In genomic region chr22:45836418-45836817, GRCh38 we compare ENCODE assay signal across 28 cellular contexts.
"Had no signal": no experiment of that assay in that cellular context is flagged by ENCODE, and none has a peak within 500 bp of the region (broad histone marks: within the 10 kb centered on the region; RNA-seq: fewer than 3 reads in every experiment).

No MANE protein-coding gene starts in this region.

- H3K27me3 ChIP-seq: ovary, right lobe of liver, spleen, stomach, thyroid gland, tibial nerve, upper lobe of left lung, vagina had no signal

- H3K36me3 ChIP-seq: ovary, right lobe of liver, thoracic aorta, thyroid gland, vagina had no signal

- H3K27me3 Mint-ChIP-seq: naive thymus-derived CD4-positive, alpha-beta T cell; progenitor cell of endocrine pancreas; stimulated activated naive B cell treated with anti-CD40 and anti-IgM and Interleukin-4, amounts not matched to agents 10 μg/mL and 1 μg/mL and 100 μg/mL, for 72 hours; stimulated activated naive CD8-positive, alpha-beta T cell treated with anti-CD3 and anti-CD28 coated beads, Interleukin-15, Interleukin-2, amounts not matched to agents 100 ng/mL and 50 ng/mL, for 24 hours had no signal

- H3K4me3 ChIP-seq: ovary, psoas muscle, right lobe of liver, skin epidermis, smooth muscle cell, spleen, stomach, thoracic aorta, thyroid gland, tibial nerve, upper lobe of left lung, vagina had no signal

- H3K4me3 Mint-ChIP-seq: naive thymus-derived CD4-positive, alpha-beta T cell; natural killer cell; nephron; stimulated activated effector memory CD8-positive, alpha-beta T cell treated with anti-CD3 and anti-CD28 coated beads, Interleukin-12 subunit alpha, Interleukin-12 subunit beta, amount 100 ng/mL, for 72 hours; stimulated activated naive B cell treated with anti-CD40 and anti-IgM and Interleukin-4, amounts not matched to agents 10 μg/mL and 1 μg/mL and 100 μg/mL, for 72 hours; stimulated activated naive CD8-positive, alpha-beta T cell treated with anti-CD3 and anti-CD28 coated beads, Interleukin-15, Interleukin-2, amounts not matched to agents 100 ng/mL and 50 ng/mL, for 24 hours had no signal

- H2AFZ ChIP-seq: parathyroid adenoma had no signal

- ATAC-seq: naive thymus-derived CD4-positive, alpha-beta T cell; natural killer cell; psoas muscle; right cardiac atrium; right lobe of liver; stimulated activated effector memory CD8-positive, alpha-beta T cell treated with anti-CD3 and anti-CD28 coated beads, Interleukin-12 subunit alpha, Interleukin-12 subunit beta, amount 100 ng/mL, for 72 hours; stimulated activated naive B cell treated with anti-CD40 and anti-IgM and Interleukin-4, amounts not matched to agents 10 μg/mL and 1 μg/mL and 100 μg/mL, for 72 hours had no signal

- DNase-seq: naive thymus-derived CD4-positive, alpha-beta T cell; natural killer cell; occipital lobe; ovary; posterior cingulate gyrus; psoas muscle; right cardiac atrium; right lobe of liver; spleen; stimulated activated CD4-positive, alpha-beta T cell treated with anti-CD3 and anti-CD28 coated beads, Interleukin-12 subunit alpha, Interleukin-12 subunit beta, amount 100 ng/mL, for 4 hours; stimulated activated CD4-positive, alpha-beta T cell treated with anti-CD3 and anti-CD28 coated beads, Interleukin-1b, Interleukin-23, amount 100 ng/mL, for 48 hours; stimulated activated CD4-positive, alpha-beta T cell treated with anti-CD3 and anti-CD28 coated beads, Interleukin-4, amount 100 ng/mL, for 1 hour; stimulated activated naive B cell treated with anti-CD40 and anti-IgM and Interleukin-4, amounts not matched to agents 10 μg/mL and 1 μg/mL and 100 μg/mL, for 72 hours; stimulated activated naive CD4-positive, alpha-beta T cell treated with Interleukin-2 at 50 U/mL for 16 hours; stomach; thyroid gland; trophoblast cell; upper lobe of left lung had no signal

- H3K9ac ChIP-seq: parathyroid adenoma had no signal

- H3K4me1 ChIP-seq: parathyroid adenoma, psoas muscle, right lobe of liver, spleen, stomach, thyroid gland had no signal

- H3K27ac ChIP-seq: ovary, parathyroid adenoma, psoas muscle, right lobe of liver, skin epidermis, spleen, stomach, thoracic aorta, thyroid gland, tibial nerve, upper lobe of left lung, vagina had no signal

- H3K4me2 ChIP-seq: smooth muscle cell had no signal

- H3K79me2 ChIP-seq: parathyroid adenoma had no signal

- H3K9me3 Mint-ChIP-seq: naive thymus-derived CD4-positive, alpha-beta T cell; natural killer cell; nephron; stimulated activated effector memory CD8-positive, alpha-beta T cell treated with anti-CD3 and anti-CD28 coated beads, Interleukin-12 subunit alpha, Interleukin-12 subunit beta, amount 100 ng/mL, for 72 hours; stimulated activated naive B cell treated with anti-CD40 and anti-IgM and Interleukin-4, amounts not matched to agents 10 μg/mL and 1 μg/mL and 100 μg/mL, for 72 hours; stimulated activated naive CD8-positive, alpha-beta T cell treated with anti-CD3 and anti-CD28 coated beads, Interleukin-15, Interleukin-2, amounts not matched to agents 100 ng/mL and 50 ng/mL, for 24 hours had no signal

- H3K9me3 ChIP-seq: ovary, psoas muscle, right lobe of liver, spleen, stomach, thoracic aorta, thyroid gland, tibial nerve, upper lobe of left lung, vagina had no signal

- H3K27ac Mint-ChIP-seq: naive thymus-derived CD4-positive, alpha-beta T cell; progenitor cell of endocrine pancreas; stimulated activated effector memory CD8-positive, alpha-beta T cell treated with anti-CD3 and anti-CD28 coated beads, Interleukin-12 subunit alpha, Interleukin-12 subunit beta, amount 100 ng/mL, for 72 hours; stimulated activated naive B cell treated with anti-CD40 and anti-IgM and Interleukin-4, amounts not matched to agents 10 μg/mL and 1 μg/mL and 100 μg/mL, for 72 hours; stimulated activated naive CD8-positive, alpha-beta T cell treated with anti-CD3 and anti-CD28 coated beads, Interleukin-15, Interleukin-2, amounts not matched to agents 100 ng/mL and 50 ng/mL, for 24 hours had no signal

- H3K4me1 Mint-ChIP-seq: nephron; stimulated activated effector memory CD8-positive, alpha-beta T cell treated with anti-CD3 and anti-CD28 coated beads, Interleukin-12 subunit alpha, Interleukin-12 subunit beta, amount 100 ng/mL, for 72 hours had no signal

- H3K36me3 Mint-ChIP-seq: natural killer cell had no signal
